12 cellular contexts compared by ENCODE assay signal in the genomic region with DNA sequence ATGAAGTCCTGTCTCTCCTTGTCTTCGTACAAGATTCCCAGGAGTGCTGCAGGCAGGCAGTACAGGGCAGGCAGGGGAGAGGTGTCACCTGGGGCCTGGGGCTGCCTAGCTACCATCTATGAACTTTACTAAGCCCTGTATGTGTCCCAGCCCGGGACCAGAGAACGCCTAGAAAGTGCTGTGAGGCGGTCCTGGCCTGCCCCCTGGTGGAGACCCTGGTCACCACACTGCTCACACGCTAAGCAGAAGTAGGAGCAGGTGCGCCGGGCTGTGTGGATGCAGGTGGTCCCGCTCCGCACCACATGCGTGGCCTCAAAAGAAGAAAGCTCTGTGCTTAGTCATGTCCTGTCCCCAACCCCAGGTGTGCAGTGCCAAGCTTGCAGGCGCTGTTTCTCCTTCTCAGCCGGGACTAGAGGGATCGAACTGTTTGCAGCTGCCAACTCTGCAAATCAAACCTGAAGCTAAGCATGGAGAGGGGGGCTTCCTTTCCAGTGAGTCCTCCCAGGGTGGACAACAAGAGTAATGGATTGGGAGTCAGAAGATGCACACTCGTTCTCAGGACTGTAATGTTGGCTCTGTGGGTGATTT. TPM values are rescaled to one million over a fixed set of nuclear protein-coding genes. Genes with fewer than 3 reads are reported as not detected.
A peak's percentile ranks its signal among the peaks of the same experiment; 100 is the strongest.
DNase-seq lines count a peak whose midpoint lies in the region; FAIRE-seq and TF ChIP-seq lines count a peak whose summit lies in the region.
"Not testable (repeated sequence)": the region's sequence is repeated elsewhere in the genome, so short reads cannot be mapped to it uniquely, and the experiment has no call there.
"Had no signal": no experiment of that assay in that cellular context is flagged by ENCODE, and none has a peak within 500 bp of the region (broad histone marks: within the 10 kb centered on the region; RNA-seq: fewer than 3 reads in every experiment).

No MANE protein-coding gene starts in this region.

- H3K27ac ChIP-seq in AG04450 (ENCODE audit: low read depth, low read length); HEK293 (ENCODE audit: extremely low read depth, low read depth, low read length); kidney (ENCODE audit: low read depth in 2 of 2, low read length in 2 of 2): not testable (repeated sequence)

- CTCF ChIA-PET in AG04450 (lab: Charles Lee): not testable (repeated sequence)
- CTCF ChIA-PET in HEK293 (lab: Yijun Ruan, JAX): interaction anchor here (0.6 to 1.0 kb wide), 4 partner anchors 10 to 360 kb away, joined by 3 to 4 read pairs (median 3); no protein-coding TSS in a partner anchor

- not testable (repeated sequence) for H3K9me3 ChIP-seq in AG04450 (ENCODE audit: control insufficient read depth, insufficient read depth, low read length); HEK293 (ENCODE audit: control insufficient read depth, insufficient read depth, low read depth, low read length); kidney (ENCODE audit: control insufficient read depth in 1 of 2, low read length in 2 of 2)

- H3K9ac ChIP-seq in kidney (ENCODE audit: low read length in 2 of 2): not testable (repeated sequence)

- intact Hi-C loops in kidney (cut with DNase I): not testable (repeated sequence)

- POLR2A ChIA-PET in AG04450 (lab: Yijun Ruan, JAX); HEK293 (lab: Yijun Ruan, JAX): not testable (repeated sequence)

- TF ChIP-seq CTCF in AG04450 (IDR thresholded peaks at IDR 0.05; ENCODE audit: low read depth, low read length) (peak; percentile 30; the same call in 1 of the 2 replicates), kidney (IDR thresholded peaks at IDR 0.05; ENCODE audit: borderline replicate concordance, extremely low read depth, insufficient read depth) (peak; percentile 12), retinal pigment epithelial cell (conservative IDR thresholded peaks at IDR 0.05; ENCODE audit: low read depth, low read length) (peak; percentile 20)
- TF ChIP-seq CTCF in HEK293 (tag by site-specific recombination; IDR thresholded peaks at IDR 0.05): not testable (repeated sequence)

- not testable (repeated sequence) for DNase-seq in AG04450 (ENCODE audit: low read depth, low spot score); kidney; retinal pigment epithelial cell (ENCODE audit: low read depth)
- DNase-seq in activated CD4-positive, CD25-positive, alpha-beta regulatory T cell treated with anti-CD3 and anti-CD28 coated beads, Interleukin-2, amount 50 U/mL, for 72 hours: peak; percentile 56
- DNase-seq in activated T-cell treated with anti-CD3 and anti-CD28 coated beads, Interleukin-2, amount 50 U/mL, for 48 hours: peak; percentile 67 to 76
- DNase-seq in central memory CD4-positive, alpha-beta T cell: peak; percentile 53
- DNase-seq in stimulated activated CD8-positive, alpha-beta memory T cell treated with anti-CD3 and anti-CD28 coated beads, Interleukin-4, amount 100 ng/mL, for 1 hour (ENCODE audit: low read depth in 2 of 2, low spot score in 1 of 2): peak; percentile 7 to 18

- FAIRE-seq in kidney (lab: Jason Lieb, UNC): not testable (repeated sequence)

- H3K27me3 ChIP-seq in AG04450 (ENCODE audit: control insufficient read depth, insufficient read depth, low read length): not testable (repeated sequence)

- H3K36me3 ChIP-seq in HEK293 (ENCODE audit: control insufficient read depth in 2 of 2, insufficient read depth in 1 of 2, low read length in 2 of 2); kidney (ENCODE audit: control insufficient read depth in 1 of 2, insufficient read depth in 2 of 2, low read length in 2 of 2): not testable (repeated sequence)

- H3K4me3 ChIP-seq in AG04450 (ENCODE audit: low read depth, low read length); HEK293 (ENCODE audit: low read depth, low read length); kidney (ENCODE audit: low read length in 2 of 2); retinal pigment epithelial cell (ENCODE audit: low read length): not testable (repeated sequence)

- not testable (repeated sequence) for H3K4me1 ChIP-seq in HEK293 (ENCODE audit: control insufficient read depth, insufficient read depth, low read length); kidney (ENCODE audit: control insufficient read depth in 1 of 2, insufficient read depth in 1 of 2, low read depth in 1 of 2, low read length in 2 of 2)

TF ChIP-seq in HEK293, 187 proteins besides CTCF, POLR2A, EP300 and RAD21:
- 0 out of 2 replicates have a peak, but pooled peaks have one; percentile 5 for TF ChIP-seq ZNF654 (tag by site-specific recombination; IDR thresholded peaks at IDR 0.05; ENCODE audit: low read depth)

RNA-seq across cellular contexts. Expression of gene ALDH3B2, which starts 39.6 kb away (rescaled TPM):
- polyA plus RNA-seq in AG04450 (2011; rRNA removed) (not detected in 2 replicates), kidney (ENCODE audit: insufficient read depth, low read depth, low replicate concordance) (2.1 TPM)
- not detected in 2 replicates for polyA minus RNA-seq in AG04450 (2011; rRNA and poly(A)+ RNA removed)
- total RNA-seq in kidney: 1.6 TPM
- total RNA-seq: activated T-helper 17 cell treated with anti-CD3 and anti-CD28 coated beads, Interleukin-2, amount 50 U/mL, for 72 hours; dermis microvascular lymphatic vessel endothelial cell; SJSA1 had no signal
- polyA plus RNA-seq: IgD-negative memory B cell had no signal
